In genomic region chr1:51297401-51298321, GRCh38 we compare ENCODE assay signal across 8 cellular contexts. TPM values are rescaled to one million over a fixed set of nuclear protein-coding genes. Genes with fewer than 3 reads are reported as not detected.
A peak's percentile ranks its signal among the peaks of the same experiment; 100 is the strongest.
DNase-seq lines count a peak whose midpoint lies in the region; ATAC-seq and TF ChIP-seq lines count a peak whose summit lies in the region.

No MANE protein-coding gene starts in this region.

- no peak for TF ChIP-seq EP300 in transverse colon (IDR thresholded peaks at IDR 0.05; ENCODE audit: low read depth)

- no peak overlapping the region for H3K23ac ChIP-seq in mesendoderm (ENCODE audit: low read length)

- no peak overlapping the region for H4K5ac ChIP-seq in mesendoderm (ENCODE audit: low read length)

- no peak overlapping the region for H2BK120ac ChIP-seq in mesendoderm (ENCODE audit: low read depth, low read length)

- no peak overlapping the region for H3K4ac ChIP-seq in mesendoderm (ENCODE audit: low read depth, low read length)

- no peak overlapping the region for H3K4me2 ChIP-seq in mesendoderm (ENCODE audit: low read length)

- peak overlapping the region; percentile 93 for H2AK5ac ChIP-seq in mesendoderm (ENCODE audit: low read length)

- H3K4me3 ChIP-seq in mesendoderm (ENCODE audit: low read length) (no peak overlapping the region), transverse colon (peak overlapping the region in 3 of 4 donors; percentile 24 to 42 (median 28))

- no peaks in the 10 kb centered on the region for H3K9me3 ChIP-seq in transverse colon

- no peak overlapping the region for H2BK5ac ChIP-seq in mesendoderm (ENCODE audit: low read length)

- intact Hi-C loops in transverse colon (cut with DNase I; ENCODE audit: low total_unique reads): loop anchor here (10.0 kb wide), 1 partner anchor 103 kb away; no protein-coding TSS in a partner anchor

- H2BK15ac ChIP-seq in mesendoderm (replicated peaks; ENCODE audit: low read depth): no peak overlapping the region

- H3K79me2 ChIP-seq in mesendoderm (ENCODE audit: control insufficient read depth, insufficient read depth, low read length): no peaks in the 10 kb centered on the region

- no peak overlapping the region for H3K9ac ChIP-seq in mesendoderm (ENCODE audit: low read length)

- H3K4me1 Mint-ChIP-seq in activated T-cell treated with anti-CD3 and anti-CD28 coated beads, Interleukin-2, amount 50 U/mL, for 4 hours (ENCODE audit: low read depth): peaks cover 13% of the 10 kb centered on the region
- H3K4me1 Mint-ChIP-seq in activated naive CD8-positive, alpha-beta T cell treated with anti-CD3 and anti-CD28 coated beads, Interleukin-2, amount 50 U/mL, for 24 hours: peaks cover 39% of the 10 kb centered on the region

- H3K9me3 Mint-ChIP-seq in activated T-cell treated with anti-CD3 and anti-CD28 coated beads, Interleukin-2, amount 50 U/mL, for 4 hours: no peaks in the 10 kb centered on the region
- no peaks in the 10 kb centered on the region for H3K9me3 Mint-ChIP-seq in activated naive CD8-positive, alpha-beta T cell treated with anti-CD3 and anti-CD28 coated beads, Interleukin-2, amount 50 U/mL, for 24 hours

- WGBS in mesendoderm (ENCODE audit: extremely low coverage, insufficient coverage, low lambda C conversion rate): no CpG with 5 or more reads among the region's 25 CpGs
- 82 to 90% methylated on average over 11 to 25 of the region's 25 CpGs for WGBS in transverse colon (ENCODE audit: low coverage in 1 of 2), 2 donors

- H3K27me3 Mint-ChIP-seq in activated T-cell treated with anti-CD3 and anti-CD28 coated beads, Interleukin-2, amount 50 U/mL, for 4 hours (ENCODE audit: low read depth): no peaks in the 10 kb centered on the region
- no peaks in the 10 kb centered on the region for H3K27me3 Mint-ChIP-seq in activated naive CD8-positive, alpha-beta T cell treated with anti-CD3 and anti-CD28 coated beads, Interleukin-2, amount 50 U/mL, for 24 hours

- H3K36me3 ChIP-seq in mesendoderm (ENCODE audit: control insufficient read depth, insufficient read depth, low read length) (no peaks in the 10 kb centered on the region), transverse colon (no peaks in the 10 kb centered on the region)

- peak overlapping the region; percentile 57 for H3K27ac Mint-ChIP-seq in activated naive CD8-positive, alpha-beta T cell treated with anti-CD3 and anti-CD28 coated beads, Interleukin-2, amount 50 U/mL, for 24 hours

- no peak for TF ChIP-seq CTCF in transverse colon (IDR thresholded peaks at IDR 0.05)

- no peak for TF ChIP-seq POLR2A in transverse colon (IDR thresholded peaks at IDR 0.05)

- in situ Hi-C loops in transverse colon (cut with MboI; ENCODE audit: low pct_ligation_motif_present in 1 of 4, low pct_unique_long_range_greater_than_20kb in 1 of 4, low sequenced_read_pairs in 3 of 4) (loop anchor here in 1 of 4 donors (10.0 kb wide), 1 partner anchor 103 kb away; no protein-coding TSS in a partner anchor), G401 (cut with HindIII; ENCODE audit: low sequenced_read_pairs) (no loop called here)

- no peak for DNase-seq in activated T-cell treated with anti-CD3 and anti-CD28 coated beads, Interleukin-2, amount 50 U/mL, for 4 hours
- DNase-seq in activated T-cell treated with anti-CD3 and anti-CD28 coated beads, Interleukin-2, amount 50 U/mL, for 48 hours: no peak
- DNase-seq in activated naive CD8-positive, alpha-beta T cell treated with anti-CD3 and anti-CD28 coated beads, Interleukin-2, amount 50 U/mL, for 24 hours: no peak
- DNase-seq in mesendoderm (no peak), transverse colon (peak; percentile 42), G401 (ENCODE audit: low spot score) (no peak)

- H3K27me3 ChIP-seq in mesendoderm (ENCODE audit: insufficient read depth, low read length, poor library complexity) (no peaks in the 10 kb centered on the region), transverse colon (no peaks in the 10 kb centered on the region)

- no peak overlapping the region for H4K8ac ChIP-seq in mesendoderm (ENCODE audit: low read depth, low read length)

- H3K56ac ChIP-seq in mesendoderm (ENCODE audit: low read length): peak overlapping the region; percentile 70

- peaks cover 2% of the 10 kb centered on the region for H3K4me1 ChIP-seq in mesendoderm (ENCODE audit: control insufficient read depth, low read depth, low read length)
- H3K4me1 ChIP-seq in transverse colon: peaks cover 10 to 13% (median 11%) of the 10 kb centered on the region in 4 donors

- H3K79me1 ChIP-seq in mesendoderm (ENCODE audit: low read length): no peaks in the 10 kb centered on the region

- peak overlapping the region; percentile 71 for H3K4me3 Mint-ChIP-seq in activated T-cell treated with anti-CD3 and anti-CD28 coated beads, Interleukin-2, amount 50 U/mL, for 4 hours
- peak overlapping the region; percentile 28 for H3K4me3 Mint-ChIP-seq in activated naive CD8-positive, alpha-beta T cell treated with anti-CD3 and anti-CD28 coated beads, Interleukin-2, amount 50 U/mL, for 24 hours

- no peak overlapping the region for H3K18ac ChIP-seq in mesendoderm (ENCODE audit: low read length)

- H3K27ac ChIP-seq in mesendoderm (ENCODE audit: low read depth, low read length) (no peak overlapping the region), transverse colon (peak overlapping the region in 2 of 4 donors; percentile 16 to 43)

- no peaks in the 10 kb centered on the region for H3K36me3 Mint-ChIP-seq in activated T-cell treated with anti-CD3 and anti-CD28 coated beads, Interleukin-2, amount 50 U/mL, for 4 hours (ENCODE audit: insufficient read depth)
- H3K36me3 Mint-ChIP-seq in activated naive CD8-positive, alpha-beta T cell treated with anti-CD3 and anti-CD28 coated beads, Interleukin-2, amount 50 U/mL, for 24 hours (ENCODE audit: low read depth): no peaks in the 10 kb centered on the region

- no peak for ATAC-seq in activated T-cell treated with anti-CD3 and anti-CD28 coated beads, Interleukin-2, amount 50 U/mL, for 4 hours
- ATAC-seq in activated naive CD8-positive, alpha-beta T cell treated with anti-CD3 and anti-CD28 coated beads, Interleukin-2, amount 50 U/mL, for 24 hours: no peak
- ATAC-seq in GM18909 (IDR thresholded peaks at IDR 0.05; ENCODE audit: poor library complexity, unreplicated experiment): no peak
- no peak for ATAC-seq in HG03039 (IDR thresholded peaks at IDR 0.05; ENCODE audit: unreplicated experiment)

RNA-seq across cellular contexts. Expression of gene TTC39A, which starts 32.7 kb away (rescaled TPM):
- total RNA-seq in activated T-cell treated with anti-CD3 and anti-CD28 coated beads, Interleukin-2, amount 50 U/mL, for 4 hours: under 1 TPM; 0.29 to 0.98 (median 0.38) TPM
- 3.7 TPM for polyA plus RNA-seq in mesendoderm (2013, experiment 1 of 2)
- 3.6 TPM for polyA plus RNA-seq in mesendoderm (2013, experiment 2 of 2)
- total RNA-seq in transverse colon: 10 to 100 TPM; 41.8 to 96.1 (median 73.0) TPM
- 20.3 and 37.4 TPM in 2 replicates for total RNA-seq in G401 (2014; rRNA removed; shearing (Covaris generic))

Comparison
In these comparisons a context has a peak if more than half of its experiments do, and no peak if none do; other contexts are left out.
1. RNA of gene TTC39A, which starts 32.7 kb away (total RNA-seq): 41.8 to 96.1 TPM in transverse colon and 20.3 to 37.4 TPM in G401; 0.29 to 0.98 TPM in activated T-cell treated with anti-CD3 and anti-CD28 coated beads, Interleukin-2, amount 50 U/mL, for 4 hours; every median in the first group is over 10 times any median in the second.